In the genomic region with DNA sequence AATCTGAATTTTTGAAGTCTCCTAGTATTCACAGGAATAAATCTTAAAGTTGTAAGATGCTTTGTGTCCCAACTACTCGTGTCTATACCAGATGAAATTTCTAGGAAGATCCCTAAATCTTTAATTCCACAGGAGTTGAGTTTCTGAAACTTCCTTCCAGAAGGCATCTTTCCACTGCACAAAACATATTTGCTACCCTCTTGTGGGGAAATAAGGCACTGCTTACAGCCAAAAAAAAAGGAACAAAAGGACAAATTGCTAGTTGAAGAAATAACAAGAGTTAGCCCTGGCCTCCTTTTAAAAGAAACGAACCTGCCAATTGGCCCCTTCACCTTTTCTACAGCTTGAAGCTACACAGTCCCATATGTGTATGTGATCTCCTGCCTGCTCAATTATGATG, we compare ENCODE assay signal across 10 cellular contexts. TPM values are rescaled to one million over a fixed set of nuclear protein-coding genes. Genes with fewer than 3 reads are reported as not detected.
DNase-seq lines count a peak whose midpoint lies in the region; ATAC-seq, FAIRE-seq and TF ChIP-seq lines count a peak whose summit lies in the region.
"Had no signal": no experiment of that assay in that cellular context is flagged by ENCODE, and none has a peak within 500 bp of the region (broad histone marks: within the 10 kb centered on the region; RNA-seq: fewer than 3 reads in every experiment).

No MANE protein-coding gene starts in this region.

- no peaks in the 10 kb centered on the region for H3K9me3 ChIP-seq in A549

- peak; percentile 3 to 4 for DNase-seq in A549 (ENCODE audit: low read depth in 1 of 2, low spot score in 1 of 2)
- DNase-seq in RPMI8226, result peak; percentile 13
- peak; percentile 4 for DNase-seq in hepatic stellate cell (ENCODE audit: low spot score)
- no peak for DNase-seq in activated naive CD4-positive, alpha-beta T cell treated with anti-CD3 and anti-CD28 coated beads, Interleukin-2, amount 10 ng/mL, durations not matched to agents 7 days and 5 days
- no peak for DNase-seq in NK-92 treated with Interleukin-12 subunit alpha and Interleukin-12 subunit beta, amount 100 ng/mL, for 24 hours (lab: John Stamatoyannopoulos, UW)
- DNase-seq in COLO668 (lab: John Stamatoyannopoulos, UW; ENCODE audit: unreplicated experiment), result no peak

- H3K36me3 Mint-ChIP-seq in activated naive CD4-positive, alpha-beta T cell treated with anti-CD3 and anti-CD28 coated beads, Interleukin-2, amount 10 ng/mL, durations not matched to agents 7 days and 5 days, result no peaks in the 10 kb centered on the region

- POLR2A ChIA-PET in A549 (lab: Yijun Ruan, JAX), result no interaction called here

- no peak overlapping the region for H3K4me3 Mint-ChIP-seq in activated naive CD4-positive, alpha-beta T cell treated with anti-CD3 and anti-CD28 coated beads, Interleukin-2, amount 10 ng/mL, durations not matched to agents 7 days and 5 days
- H3K4me3 Mint-ChIP-seq: stimulated activated naive CD8-positive, alpha-beta T cell treated with anti-CD3 and anti-CD28 coated beads, Interleukin-15, Interleukin-2, amounts not matched to agents 100 ng/mL and 50 ng/mL, for 24 hours; T-helper 2 cell treated with Interferon-gamma antibody and Interleukin-4, amounts not matched to agents 5 μg/mL and 100 μg/mL, for 36 hours had no signal

- no peak for TF ChIP-seq POLR2A in A549 (IDR thresholded peaks at IDR 0.05; ENCODE audit: low read length)

- TF ChIP-seq EP300 in A549 (IDR thresholded peaks at IDR 0.05), result no peak

- peak; percentile 23 to 50; a peak in 3 of 5 replicates for TF ChIP-seq RAD21 in A549 (conservative IDR thresholded peaks at IDR 0.05 in 1 of 2, IDR thresholded peaks at IDR 0.05 in 1 of 2)

- H3K9me3 Mint-ChIP-seq in activated naive CD4-positive, alpha-beta T cell treated with anti-CD3 and anti-CD28 coated beads, Interleukin-2, amount 10 ng/mL, durations not matched to agents 7 days and 5 days, result no peaks in the 10 kb centered on the region
- H3K9me3 Mint-ChIP-seq: stimulated activated naive CD8-positive, alpha-beta T cell treated with anti-CD3 and anti-CD28 coated beads, Interleukin-15, Interleukin-2, amounts not matched to agents 100 ng/mL and 50 ng/mL, for 24 hours; T-helper 2 cell treated with Interferon-gamma antibody and Interleukin-4, amounts not matched to agents 5 μg/mL and 100 μg/mL, for 36 hours had no signal

- no peak overlapping the region for H3K27ac ChIP-seq in A549

- WGBS in A549 (ENCODE audit: missing lambda C conversion rate), result 0% methylated on average over 2 of the region's 2 CpGs

- no peak overlapping the region for H3K4me2 ChIP-seq in A549

- no peaks in the 10 kb centered on the region for H3K4me1 ChIP-seq in A549

- no peak overlapping the region for H3K27ac Mint-ChIP-seq in activated naive CD4-positive, alpha-beta T cell treated with anti-CD3 and anti-CD28 coated beads, Interleukin-2, amount 10 ng/mL, durations not matched to agents 7 days and 5 days
- H3K27ac Mint-ChIP-seq: stimulated activated naive CD8-positive, alpha-beta T cell treated with anti-CD3 and anti-CD28 coated beads, Interleukin-15, Interleukin-2, amounts not matched to agents 100 ng/mL and 50 ng/mL, for 24 hours; T-helper 2 cell treated with Interferon-gamma antibody and Interleukin-4, amounts not matched to agents 5 μg/mL and 100 μg/mL, for 36 hours had no signal

- peak; percentile 30; the same call in 2 of the 3 replicates for TF ChIP-seq CTCF in A549 (IDR thresholded peaks at IDR 0.05)
- peak; percentile 24; the same call in 1 of the 2 replicates for TF ChIP-seq CTCF in GM12875 (IDR thresholded peaks at IDR 0.05; ENCODE audit: borderline replicate concordance, insufficient read depth, low read depth, low read length)

- H3K4me3 ChIP-seq in A549, result no peak overlapping the region
- H3K4me3 ChIP-seq in GM12875 (ENCODE audit: low read depth, low read length), result no peak overlapping the region

- ATAC-seq in A549, result no peak
- ATAC-seq in GM18870 (IDR thresholded peaks at IDR 0.05; ENCODE audit: unreplicated experiment), result no peak

- CTCF ChIA-PET in A549 (lab: Yijun Ruan, JAX), result interaction anchor here (0.6 to 6.3 kb wide), 15 partner anchors 9 to 1990 kb away, joined by 3 to 34 read pairs (median 4); no protein-coding TSS in a partner anchor
- CTCF ChIA-PET in activated naive CD4-positive, alpha-beta T cell treated with anti-CD3 and anti-CD28 coated beads, Interleukin-2, amount 10 ng/mL, durations not matched to agents 7 days and 5 days (lab: Charles Lee), result interaction anchor here (0.6 to 2.6 kb wide), 6 partner anchors 15 to 1940 kb away, joined by 3 to 13 read pairs (median 5); no protein-coding TSS in a partner anchor

- peaks cover 8% of the 10 kb centered on the region for H3K27me3 Mint-ChIP-seq in activated naive CD4-positive, alpha-beta T cell treated with anti-CD3 and anti-CD28 coated beads, Interleukin-2, amount 10 ng/mL, durations not matched to agents 7 days and 5 days

- FAIRE-seq in A549 (lab: Jason Lieb, UNC), result no peak

- H3K4me1 Mint-ChIP-seq in activated naive CD4-positive, alpha-beta T cell treated with anti-CD3 and anti-CD28 coated beads, Interleukin-2, amount 10 ng/mL, durations not matched to agents 7 days and 5 days, result no peaks in the 10 kb centered on the region

TF ChIP-seq in A549, 52 proteins besides CTCF, POLR2A, EP300 and RAD21:
- 0 out of 3 replicates have a peak, but pooled peaks have one; percentile 30 for TF ChIP-seq SMC3 (IDR thresholded peaks at IDR 0.05)
- no peak for TF ChIP-seq HOXB5 (CRISPR knock-in tag; IDR thresholded peaks at IDR 0.05)
- TF ChIP-seq, protein P1, sequence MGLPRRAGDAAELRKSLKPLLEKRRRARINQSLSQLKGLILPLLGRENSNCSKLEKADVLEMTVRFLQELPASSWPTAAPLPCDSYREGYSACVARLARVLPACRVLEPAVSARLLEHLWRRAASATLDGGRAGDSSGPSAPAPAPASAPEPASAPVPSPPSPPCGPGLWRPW (IDR thresholded peaks at IDR 0.05), result no peak
- TF ChIP-seq TP53 (CRISPR knock-in tag; IDR thresholded peaks at IDR 0.05), result no peak
TF ChIP-seq in A549: peak in this region for 1.

RNA-seq across cellular contexts. Expression of a gene that starts 54.0 kb away (rescaled TPM):
- polyA plus RNA-seq in A549 (2011; rRNA removed), result not detected in 2 replicates
- not detected in 2 replicates for polyA plus RNA-seq in A549 (2012; cell fraction: cytosol; rRNA removed)
- not detected in 2 replicates for polyA plus RNA-seq in A549 (2012; cell fraction: nucleus; rRNA removed)
- polyA plus RNA-seq in A549 (2017; fragmentation: RNase III; extraction: RNeasy Plus Mini Kit Qiagen cat#74134 plus additional on column Dnase treatment), result not detected in 3 replicates
- polyA minus RNA-seq in A549 (2011; rRNA and poly(A)+ RNA removed), result not detected in 2 replicates

Comparison
In these comparisons a context has a peak if more than half of its experiments do, and no peak if none do; other contexts are left out.
1. DNase-seq: peak in A549 (2 of 2), RPMI8226 (single experiment) and hepatic stellate cell (single experiment); none in activated naive CD4-positive, alpha-beta T cell treated with anti-CD3 and anti-CD28 coated beads, Interleukin-2, amount 10 ng/mL, durations not matched to agents 7 days and 5 days (single experiment), NK-92 treated with Interleukin-12 subunit alpha and Interleukin-12 subunit beta, amount 100 ng/mL, for 24 hours (single experiment) and COLO668 (single experiment).